9 cellular contexts compared by ENCODE assay signal in the genomic region with DNA sequence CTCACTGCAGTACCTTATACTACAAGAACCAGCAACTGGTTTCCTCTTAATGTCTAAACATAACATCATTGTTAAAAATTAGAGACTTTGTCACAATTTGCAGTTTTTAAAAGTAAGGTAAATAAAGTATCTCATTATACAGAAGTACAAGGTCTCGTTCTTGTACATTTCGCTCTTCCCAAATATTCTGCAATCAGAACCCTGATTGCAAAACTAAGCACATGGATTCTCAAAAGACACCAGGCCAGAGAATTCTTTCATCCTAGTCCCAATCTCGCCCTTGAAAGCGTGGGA. TPM values are rescaled to one million over a fixed set of nuclear protein-coding genes. Genes with fewer than 3 reads are reported as not detected.
DNase-seq lines count a peak whose midpoint lies in the region; ATAC-seq and TF ChIP-seq lines count a peak whose summit lies in the region.
"Had no signal": no experiment of that assay in that cellular context is flagged by ENCODE, and none has a peak within 500 bp of the region (broad histone marks: within the 10 kb centered on the region; RNA-seq: fewer than 3 reads in every experiment).

No MANE protein-coding gene starts in this region.

- H3K4me3 ChIP-seq in heart left ventricle (peak overlapping the region; percentile 41 to 86 (median 74)), mammary epithelial cell (replicated peaks in 1 of 3; ENCODE audit: insufficient read depth in 1 of 3, low read depth in 2 of 3, low read length in 3 of 3) (peak overlapping the region; percentile 43 to 77 (median 64)), mesodermal cell (ENCODE audit: extremely low read depth, insufficient read depth, low read length, poor library complexity, severe bottlenecking) (peak overlapping the region; percentile 43), urinary bladder (ENCODE audit: low read depth, low read length) (peak overlapping the region; percentile 77)

- CTCF ChIA-PET in mammary epithelial cell (lab: Charles Lee; ENCODE audit: low non-redundant PET): no interaction called here

- in situ Hi-C loops in mammary epithelial cell (cut with MboI; ENCODE audit: low sequenced_read_pairs in 2 of 2): no loop called here

- H3K4me1 ChIP-seq in heart left ventricle (peaks cover 0 to 16% (median 3%) of the 10 kb centered on the region in 12 donors), mammary epithelial cell (ENCODE audit: insufficient read depth, low read length) (peaks cover 8% of the 10 kb centered on the region), mesodermal cell (ENCODE audit: control insufficient read depth, insufficient read depth, low read length, poor library complexity, severe bottlenecking) (peaks cover 5% of the 10 kb centered on the region), urinary bladder (ENCODE audit: insufficient read depth) (no peaks in the 10 kb centered on the region)

- peak overlapping the region; percentile 97 for H3K4me2 ChIP-seq in mammary epithelial cell (ENCODE audit: insufficient read depth, low read depth, low read length)

- H2AFZ ChIP-seq in mammary epithelial cell (ENCODE audit: low read depth, low read length): peak overlapping the region; percentile 97

- no peak for ATAC-seq in heart left ventricle
- no peak for ATAC-seq in Right ventricle myocardium inferior
- no peak for ATAC-seq in HG03460 (IDR thresholded peaks at IDR 0.05; ENCODE audit: unreplicated experiment)

- dilution Hi-C loops in mammary epithelial cell (cut with HindIII; ENCODE audit: low sequenced_read_pairs): no loop called here

- H3K27ac ChIP-seq in heart left ventricle: peak overlapping the region; percentile 28 to 96 (median 90)
- peak overlapping the region; percentile 54 for H3K27ac ChIP-seq in mammary epithelial cell (ENCODE audit: insufficient read depth, low read depth, low read length)
- H3K27ac ChIP-seq in mesodermal cell (ENCODE audit: low read depth, low read length, severe bottlenecking): peak overlapping the region; percentile 54
- H3K27ac ChIP-seq in urinary bladder (ENCODE audit: low read depth): peak overlapping the region; percentile 80

- DNase-seq in heart left ventricle (no peak), Right ventricle myocardium inferior (ENCODE audit: missing footprints) (no peak), mammary epithelial cell (no peak), RPMI8226 (no peak), NCI-H2196 (lab: John Stamatoyannopoulos, UW; ENCODE audit: unreplicated experiment) (no peak)
- DNase-seq: SHP77 treated with DMSO at 0.1 percent for 48 hours had no signal

- H3K27me3 ChIP-seq in heart left ventricle (no peaks in the 10 kb centered on the region), mammary epithelial cell (ENCODE audit: insufficient read depth, low read length) (no peaks in the 10 kb centered on the region)

- no peaks in the 10 kb centered on the region for H3K79me2 ChIP-seq in mammary epithelial cell (ENCODE audit: insufficient read depth, low read length)

- intact Hi-C loops in heart left ventricle (cut with DNase I): no loop called here
- intact Hi-C loops in Right ventricle myocardium inferior (cut with DNase I): no loop called here
- intact Hi-C loops in mammary epithelial cell (cut with micrococcal nuclease): no loop called here

- H4K20me1 ChIP-seq in mammary epithelial cell (ENCODE audit: insufficient read depth, low read length): no peaks in the 10 kb centered on the region

- H3K9me3 ChIP-seq in heart left ventricle: no peaks in the 10 kb centered on the region
- no peaks in the 10 kb centered on the region for H3K9me3 ChIP-seq in mammary epithelial cell (replicated peaks; ENCODE audit: insufficient read depth, low read length)
- no peaks in the 10 kb centered on the region for H3K9me3 ChIP-seq in mesodermal cell (ENCODE audit: control insufficient read depth, low read length)

- TF ChIP-seq POLR2A in heart left ventricle (IDR thresholded peaks at IDR 0.05): no peak

- no peak for TF ChIP-seq CTCF in heart left ventricle (IDR thresholded peaks at IDR 0.05)
- no peak for TF ChIP-seq CTCF in mammary epithelial cell (conservative IDR thresholded peaks at IDR 0.05 in 1 of 2, IDR thresholded peaks at IDR 0.05 in 1 of 2; ENCODE audit: extremely low read depth in 1 of 2, insufficient read depth in 1 of 2, low read depth in 1 of 2, low read length in 2 of 2)

- H3K9ac ChIP-seq in mammary epithelial cell (ENCODE audit: insufficient read depth, low read length): peak overlapping the region; percentile 34

- no peaks in the 10 kb centered on the region for H3K36me3 ChIP-seq in heart left ventricle
- H3K36me3 ChIP-seq in mammary epithelial cell (ENCODE audit: insufficient read depth, low read length): no peaks in the 10 kb centered on the region
- H3K36me3 ChIP-seq in mesodermal cell (ENCODE audit: control insufficient read depth, insufficient read depth, low read length): no peaks in the 10 kb centered on the region
- no peaks in the 10 kb centered on the region for H3K36me3 ChIP-seq in urinary bladder (ENCODE audit: insufficient read depth)

- 12 to 20% (median 16%) methylated on average over 4 of the region's 4 CpGs for WGBS in heart left ventricle, 4 donors
- 3% methylated on average over 4 of the region's 4 CpGs for WGBS in mammary epithelial cell (ENCODE audit: low coverage, missing lambda C conversion rate)
- WGBS in mesodermal cell (ENCODE audit: insufficient coverage in 2 of 2), 2 experiments: 6% methylated on average over 2 of the region's 4 CpGs; no CpG with 5 or more reads in 1 of the 2 experiments
- WGBS in urinary bladder: 3% methylated on average over 4 of the region's 4 CpGs

- BruUV-seq in mammary epithelial cell (replicated peaks; lab: Mats Ljungman, UMichigan): TSS peak; percentile 78

RNA-seq across cellular contexts. Expression of gene AKAP7, which starts 0.4 kb away (rescaled TPM):
- total RNA-seq in heart left ventricle (10 to 100 TPM in 4 of 9 donors, 1 to 10 TPM in 5; 6.5 to 13.5 (median 8.9) TPM), Right ventricle myocardium inferior (11.1 TPM), mammary epithelial cell (1 to 10 TPM; 4.0 to 6.0 TPM), urinary bladder (38.2 TPM)
- polyA plus RNA-seq in heart left ventricle (1 to 10 TPM; 2.3 to 4.3 TPM), mammary epithelial cell (0.99 TPM), urinary bladder (6.8 TPM)
- 1.0 TPM for polyA minus RNA-seq in mammary epithelial cell
- 4.9 TPM for polyA plus RNA-seq in mesodermal cell (2013, experiment 1 of 2)
- 7.8 TPM for polyA plus RNA-seq in mesodermal cell (2013, experiment 2 of 2)
